ENCODE assay signal across 10 cellular contexts in the genomic region with DNA sequence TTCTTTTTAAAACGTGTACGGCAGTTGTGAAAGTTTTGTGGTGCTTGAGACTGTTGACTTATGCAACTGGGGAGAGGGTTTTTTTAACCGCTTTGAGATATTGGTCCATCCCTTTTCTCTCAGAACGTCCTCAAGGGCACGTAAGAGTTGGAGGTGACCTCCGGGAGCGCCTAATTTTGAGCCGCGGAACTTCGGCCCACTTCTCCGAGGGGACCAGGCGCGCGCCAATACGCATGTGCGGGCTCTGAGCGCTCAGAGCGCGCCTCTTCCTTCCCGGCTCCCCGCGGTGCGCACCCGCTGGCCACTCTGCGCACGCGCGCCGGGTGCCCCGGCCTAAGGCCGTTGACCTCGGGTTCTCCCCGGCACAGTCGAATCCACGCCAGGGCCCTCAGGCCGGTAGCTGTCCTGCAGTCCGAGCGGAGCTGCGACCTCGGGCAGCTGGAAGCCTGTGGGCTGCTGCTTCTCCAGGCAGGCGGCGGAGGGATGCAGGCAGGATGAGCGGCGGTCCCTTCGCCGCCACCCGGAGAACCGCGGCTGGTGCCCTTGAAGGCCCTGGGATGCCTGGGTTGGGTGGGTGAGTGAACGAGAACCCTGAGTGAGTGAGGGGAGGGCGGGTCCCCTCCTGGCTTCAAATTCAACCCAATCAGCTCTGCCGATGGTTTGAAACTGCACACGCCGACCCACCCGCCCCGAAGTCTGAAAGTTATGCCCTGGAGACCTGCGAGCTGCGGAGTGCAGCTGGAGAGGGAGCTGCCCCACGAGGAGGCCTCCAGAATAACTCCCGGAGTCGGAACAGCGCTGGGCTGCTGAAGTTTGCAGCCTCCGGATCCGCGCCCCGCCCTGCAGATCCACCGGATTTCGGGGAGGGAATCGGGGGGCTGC. TPM values are rescaled to one million over a fixed set of nuclear protein-coding genes. Genes with fewer than 3 reads are reported as not detected.
DNase-seq lines count a peak whose midpoint lies in the region; ATAC-seq and TF ChIP-seq lines count a peak whose summit lies in the region.
"Had no signal": no experiment of that assay in that cellular context is flagged by ENCODE, and none has a peak within 500 bp of the region (broad histone marks: within the 10 kb centered on the region; RNA-seq: fewer than 3 reads in every experiment).

No MANE protein-coding gene starts in this region.

- peaks cover 76% of the 10 kb centered on the region for H3K27me3 ChIP-seq in iPS DF 6.9 (ENCODE audit: control insufficient read depth, insufficient read depth, low read length)
- H3K27me3 ChIP-seq in thoracic aorta (replicated peaks; ENCODE audit: insufficient read depth): peaks cover 44% of the 10 kb centered on the region

- H3K27me3 Mint-ChIP-seq in activated naive CD4-positive, alpha-beta T cell treated with anti-CD3 and anti-CD28 coated beads, Interleukin-2, amount 10 ng/mL, durations not matched to agents 7 days and 5 days: peaks cover 86% of the 10 kb centered on the region

- H3K27ac ChIP-seq in iPS DF 6.9 (ENCODE audit: low read length) (no peak overlapping the region), thoracic aorta (no peak overlapping the region)

- H3K36me3 ChIP-seq in iPS DF 6.9 (ENCODE audit: control insufficient read depth, insufficient read depth, low read length) (no peaks in the 10 kb centered on the region; the same call in 1 of the 2 replicates), thoracic aorta (no peaks in the 10 kb centered on the region)

- H3K27ac Mint-ChIP-seq in activated naive CD4-positive, alpha-beta T cell treated with anti-CD3 and anti-CD28 coated beads, Interleukin-2, amount 10 ng/mL, durations not matched to agents 7 days and 5 days: peak overlapping the region; percentile 74

- CTCF ChIA-PET in activated naive CD4-positive, alpha-beta T cell treated with anti-CD3 and anti-CD28 coated beads, Interleukin-2, amount 10 ng/mL, durations not matched to agents 7 days and 5 days (lab: Charles Lee): no interaction called here
- CTCF ChIA-PET in HEK293T (lab: Yijun Ruan, JAX): interaction anchor here (0.8 kb wide), 1 partner anchor 355 kb away, joined by 3 read pairs; no protein-coding TSS in a partner anchor

- POLR2A ChIA-PET in HEK293T (lab: Yijun Ruan, JAX): interaction anchor here (1.1 kb wide), 1 partner anchor 61 kb away, joined by 3 read pairs; no protein-coding TSS in a partner anchor

- H3K4me1 Mint-ChIP-seq in activated naive CD4-positive, alpha-beta T cell treated with anti-CD3 and anti-CD28 coated beads, Interleukin-2, amount 10 ng/mL, durations not matched to agents 7 days and 5 days: peaks cover 18% of the 10 kb centered on the region

- H3K4me1 ChIP-seq in iPS DF 6.9 (ENCODE audit: control insufficient read depth, insufficient read depth, low read length) (peaks cover 4% of the 10 kb centered on the region), thoracic aorta (ENCODE audit: control insufficient read depth in 1 of 2, low read depth in 2 of 2) (peaks cover 2 to 5% of the 10 kb centered on the region in 2 donors)

- no peaks in the 10 kb centered on the region for H3K9me3 ChIP-seq in iPS DF 6.9 (ENCODE audit: control insufficient read depth, insufficient read depth, low read length)
- H3K9me3 ChIP-seq in thoracic aorta: no peaks in the 10 kb centered on the region

- DNase-seq in activated naive CD4-positive, alpha-beta T cell treated with anti-CD3 and anti-CD28 coated beads, Interleukin-2, amount 10 ng/mL, durations not matched to agents 7 days and 5 days: no peak
- no peak for DNase-seq in activated naive CD4-positive, alpha-beta T cell (lab: John Stamatoyannopoulos, UW)
- DNase-seq in NB4 (ENCODE audit: low read depth): peak; percentile 46
- no peak for DNase-seq in iPS DF 6.9 (ENCODE audit: low read depth, low spot score)
- DNase-seq in thoracic aorta (ENCODE audit: low spot score): no peak
- DNase-seq in GM19240 (ENCODE audit: insufficient read length, low spot score): no peak
- no peak for DNase-seq in HEK293T (ENCODE audit: extremely low spot score)
- DNase-seq: anterior cingulate cortex, NCI-H1694 had no signal

- no peak for TF ChIP-seq POLR2A in NB4 (IDR thresholded peaks at IDR 0.05; ENCODE audit: extremely low read depth, insufficient read length)

- H3K36me3 Mint-ChIP-seq in activated naive CD4-positive, alpha-beta T cell treated with anti-CD3 and anti-CD28 coated beads, Interleukin-2, amount 10 ng/mL, durations not matched to agents 7 days and 5 days: no peaks in the 10 kb centered on the region

- no peak for TF ChIP-seq CTCF in NB4 (IDR thresholded peaks at IDR 0.05; ENCODE audit: low read depth, low read length)
- TF ChIP-seq CTCF in thoracic aorta (IDR thresholded peaks at IDR 0.05): no peak

- H3K4me3 Mint-ChIP-seq in activated naive CD4-positive, alpha-beta T cell treated with anti-CD3 and anti-CD28 coated beads, Interleukin-2, amount 10 ng/mL, durations not matched to agents 7 days and 5 days: peak overlapping the region; percentile 18

- H3K4me3 ChIP-seq in NB4 (ENCODE audit: low read depth, low read length): no peak overlapping the region
- peak overlapping the region; percentile 54; the same call in 1 of the 2 replicates for H3K4me3 ChIP-seq in iPS DF 6.9 (ENCODE audit: low read length)
- H3K4me3 ChIP-seq in thoracic aorta: peak overlapping the region; percentile 58

- WGBS in iPS DF 6.9 (ENCODE audit: insufficient coverage, insufficient read length): no CpG with 5 or more reads among the region's 69 CpGs

- H3K9me3 Mint-ChIP-seq in activated naive CD4-positive, alpha-beta T cell treated with anti-CD3 and anti-CD28 coated beads, Interleukin-2, amount 10 ng/mL, durations not matched to agents 7 days and 5 days: no peaks in the 10 kb centered on the region

- ATAC-seq in thoracic aorta (ENCODE audit: insufficient number of reproducible peaks, low FRiP score, low read depth) (no peak), GM18873 (IDR thresholded peaks at IDR 0.05; ENCODE audit: low FRiP score, unreplicated experiment) (no peak)

TF ChIP-seq in HEK293T, 16 proteins besides CTCF, POLR2A, EP300 and RAD21:
- TF ChIP-seq, protein P1, sequence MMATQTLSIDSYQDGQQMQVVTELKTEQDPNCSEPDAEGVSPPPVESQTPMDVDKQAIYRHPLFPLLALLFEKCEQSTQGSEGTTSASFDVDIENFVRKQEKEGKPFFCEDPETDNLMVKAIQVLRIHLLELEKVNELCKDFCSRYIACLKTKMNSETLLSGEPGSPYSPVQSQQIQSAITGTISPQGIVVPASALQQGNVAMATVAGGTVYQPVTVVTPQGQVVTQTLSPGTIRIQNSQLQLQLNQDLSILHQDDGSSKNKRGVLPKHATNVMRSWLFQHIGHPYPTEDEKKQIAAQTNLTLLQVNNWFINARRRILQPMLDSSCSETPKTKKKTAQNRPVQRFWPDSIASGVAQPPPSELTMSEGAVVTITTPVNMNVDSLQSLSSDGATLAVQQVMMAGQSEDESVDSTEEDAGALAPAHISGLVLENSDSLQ (IDR thresholded peaks at IDR 0.05): no peak
- TF ChIP-seq SP1 (IDR thresholded peaks at IDR 0.05) (no peak), TARDBP (IDR thresholded peaks at IDR 0.05) (no peak), ARNT (IDR thresholded peaks at IDR 0.05) (no peak), FOXK2 (IDR thresholded peaks at IDR 0.05) (no peak), LEF1 (IDR thresholded peaks at IDR 0.05; ENCODE audit: borderline replicate concordance) (no peak), FOXA1 (IDR thresholded peaks at IDR 0.05) (no peak), SUZ12 (IDR thresholded peaks at IDR 0.05) (no peak), HDGF (IDR thresholded peaks at IDR 0.05; ENCODE audit: borderline replicate concordance) (no peak)
TF ChIP-seq in HEK293T: peak in this region for 0.

RNA-seq across cellular contexts. Expression of a gene that starts 7.3 kb away (rescaled TPM):
- total RNA-seq in thoracic aorta: 1 to 10 TPM in 1 of 2 donors, not detected in 1; 1.1 TPM
